In genomic region chr7:5429253-5429856, GRCh38 we compare ENCODE assay signal across 9 cellular contexts. TPM values are rescaled to one million over a fixed set of nuclear protein-coding genes. Genes with fewer than 3 reads are reported as not detected.
A peak's percentile ranks its signal among the peaks of the same experiment; 100 is the strongest.
DNase-seq lines count a peak whose midpoint lies in the region; ATAC-seq and TF ChIP-seq lines count a peak whose summit lies in the region.
"Had no signal": no experiment of that assay in that cellular context is flagged by ENCODE, and none has a peak within 500 bp of the region (broad histone marks: within the 10 kb centered on the region; RNA-seq: fewer than 3 reads in every experiment).

No MANE protein-coding gene starts in this region.

- H3K36me3 ChIP-seq in mesendoderm (ENCODE audit: control insufficient read depth, insufficient read depth, low read length) (no peaks in the 10 kb centered on the region), urinary bladder (ENCODE audit: insufficient read depth) (no peaks in the 10 kb centered on the region)
- H3K36me3 ChIP-seq in CD8-positive, alpha-beta T cell (ENCODE audit: insufficient read depth, low read length) = no peaks in the 10 kb centered on the region

- peak overlapping the region; percentile 76 for H3K4me2 ChIP-seq in mesendoderm (ENCODE audit: low read length)

- peak overlapping the region; percentile 41 for H3K27ac ChIP-seq in mesendoderm (ENCODE audit: low read depth, low read length)
- peak overlapping the region; percentile 76 for H3K27ac ChIP-seq in urinary bladder (ENCODE audit: low read depth)
- H3K27ac ChIP-seq in CD8-positive, alpha-beta T cell (ENCODE audit: low read depth, low read length) = no peak overlapping the region

- TF ChIP-seq CTCF in CD8-positive, alpha-beta T cell (IDR thresholded peaks at IDR 0.05) = no peak

- ATAC-seq in effector memory CD8-positive, alpha-beta T cell (replicated peaks) = peak; percentile 36
- ATAC-seq in CD8-positive, alpha-beta T cell = no peak

- peak overlapping the region; percentile 21 to 29 for H3K4me3 Mint-ChIP-seq in effector memory CD8-positive, alpha-beta T cell
- H3K4me3 Mint-ChIP-seq in CD8-positive, alpha-beta T cell = no peak overlapping the region
- H3K4me3 Mint-ChIP-seq: activated B cell treated with CpG ODN at 0.5 μM for 24 hours had no signal

- H3K4me1 ChIP-seq in mesendoderm (ENCODE audit: control insufficient read depth, low read depth, low read length) = peaks cover 5% of the 10 kb centered on the region
- peaks cover 3% of the 10 kb centered on the region for H3K4me1 ChIP-seq in urinary bladder (ENCODE audit: insufficient read depth)
- peaks cover 39% of the 10 kb centered on the region for H3K4me1 ChIP-seq in CD8-positive, alpha-beta T cell (ENCODE audit: insufficient read depth, low read length)

- no peaks in the 10 kb centered on the region for H3K9me3 ChIP-seq in CD8-positive, alpha-beta T cell (ENCODE audit: low read length)

- H3K27ac Mint-ChIP-seq in effector memory CD8-positive, alpha-beta T cell = no peak overlapping the region
- H3K27ac Mint-ChIP-seq in CD8-positive, alpha-beta T cell = no peak overlapping the region
- H3K27ac Mint-ChIP-seq: activated B cell treated with CpG ODN at 0.5 μM for 24 hours had no signal

- H3K9me3 Mint-ChIP-seq in effector memory CD8-positive, alpha-beta T cell = no peaks in the 10 kb centered on the region
- no peaks in the 10 kb centered on the region for H3K9me3 Mint-ChIP-seq in CD8-positive, alpha-beta T cell

- peak overlapping the region; percentile 55 for H3K18ac ChIP-seq in mesendoderm (ENCODE audit: low read length)

- peaks cover 41% of the 10 kb centered on the region for H3K36me3 Mint-ChIP-seq in effector memory CD8-positive, alpha-beta T cell (ENCODE audit: insufficient read depth)
- H3K36me3 Mint-ChIP-seq in CD8-positive, alpha-beta T cell = no peaks in the 10 kb centered on the region

- intact Hi-C loops in CD8-positive, alpha-beta T cell (cut with DNase I, micrococcal nuclease) = no loop called here

- peak overlapping the region; percentile 90 for H3K9ac ChIP-seq in mesendoderm (ENCODE audit: low read length)

- H3K4me1 Mint-ChIP-seq in effector memory CD8-positive, alpha-beta T cell (ENCODE audit: low read depth in 2 of 2) = peaks cover 26 to 27% of the 10 kb centered on the region in 2 donors
- H3K4me1 Mint-ChIP-seq in CD8-positive, alpha-beta T cell (ENCODE audit: low read depth) = peaks cover 25% of the 10 kb centered on the region

- H3K56ac ChIP-seq in mesendoderm (ENCODE audit: low read length) = peak overlapping the region; percentile 97

- peaks cover 2% of the 10 kb centered on the region for H3K79me1 ChIP-seq in mesendoderm (ENCODE audit: low read length)

- H4K8ac ChIP-seq in mesendoderm (ENCODE audit: low read depth, low read length) = no peak overlapping the region

- no peak overlapping the region for H2BK15ac ChIP-seq in mesendoderm (replicated peaks; ENCODE audit: low read depth)

- CTCF ChIA-PET in CD8-positive, alpha-beta T cell (lab: Charles Lee) = interaction anchor here (0.5 to 0.6 kb wide), 2 partner anchors 13 to 129 kb away, joined by 3 to 4 read pairs; no protein-coding TSS in a partner anchor

- H3K4ac ChIP-seq in mesendoderm (ENCODE audit: low read depth, low read length) = peak overlapping the region; percentile 50

- no peaks in the 10 kb centered on the region for H3K79me2 ChIP-seq in mesendoderm (ENCODE audit: control insufficient read depth, insufficient read depth, low read length)

- no peaks in the 10 kb centered on the region for H3K27me3 ChIP-seq in mesendoderm (ENCODE audit: insufficient read depth, low read length, poor library complexity)
- H3K27me3 ChIP-seq in CD8-positive, alpha-beta T cell (ENCODE audit: insufficient read depth, low read length) = peaks cover 28% of the 10 kb centered on the region

- WGBS in mesendoderm (ENCODE audit: extremely low coverage, insufficient coverage, low lambda C conversion rate) = no CpG with 5 or more reads among the region's 31 CpGs
- WGBS in urinary bladder = 7% methylated on average over 31 of the region's 31 CpGs

- POLR2A ChIA-PET in CD8-positive, alpha-beta T cell (lab: Charles Lee) = no interaction called here

- no peak overlapping the region for H2AK5ac ChIP-seq in mesendoderm (ENCODE audit: low read length)

- H3K4me3 ChIP-seq in mesendoderm (ENCODE audit: low read length) (peak overlapping the region; percentile 11), urinary bladder (ENCODE audit: low read depth, low read length) (peak overlapping the region; percentile 85)
- H3K4me3 ChIP-seq in CD8-positive, alpha-beta T cell (ENCODE audit: low read depth, low read length) = no peak overlapping the region

- no peak overlapping the region for H4K5ac ChIP-seq in mesendoderm (ENCODE audit: low read length)

- DNase-seq in DMS53 (lab: John Stamatoyannopoulos, UW) = peak; percentile 75
- DNase-seq in DMS53 treated with DMSO at 0.1 percent for 48 hours (lab: John Stamatoyannopoulos, UW; ENCODE audit: unreplicated experiment) = no peak
- DNase-seq in NCI-H2227 treated with DMSO at 0.1 percent for 48 hours (lab: John Stamatoyannopoulos, UW) = peak; percentile 34
- DNase-seq in effector memory CD8-positive, alpha-beta T cell = no peak
- DNase-seq in mesendoderm = peak; percentile 87
- no peak for DNase-seq in CD8-positive, alpha-beta T cell
- no peak for DNase-seq in dedifferentiated amniotic fluid mesenchymal stem cell (ENCODE audit: extremely low spot score)
- DNase-seq: activated B cell treated with CpG ODN at 0.5 μM for 24 hours had no signal

- H2BK5ac ChIP-seq in mesendoderm (ENCODE audit: low read length) = no peak overlapping the region

- H3K23ac ChIP-seq in mesendoderm (ENCODE audit: low read length) = peak overlapping the region; percentile 66

- H3K27me3 Mint-ChIP-seq in effector memory CD8-positive, alpha-beta T cell = peaks cover 71 to 89% of the 10 kb centered on the region in 2 donors
- peaks cover 62% of the 10 kb centered on the region for H3K27me3 Mint-ChIP-seq in CD8-positive, alpha-beta T cell (ENCODE audit: low read depth)

- H2BK120ac ChIP-seq in mesendoderm (ENCODE audit: low read depth, low read length) = no peak overlapping the region

RNA-seq across cellular contexts. Expression of gene TNRC18, which starts 5.7 kb away (rescaled TPM):
- 23.2 TPM for polyA plus RNA-seq in mesendoderm (2013, experiment 1 of 2)
- polyA plus RNA-seq in mesendoderm (2013, experiment 2 of 2) = 22.9 TPM
- 63.0 TPM for total RNA-seq in urinary bladder
- 76.8 TPM for polyA plus RNA-seq in urinary bladder
- 100 to 1,000 TPM in 1 of 2 experiments, 10 to 100 TPM in 1; 87.0 to 107 TPM for total RNA-seq in CD8-positive, alpha-beta T cell

Comparison
In these comparisons a context has a peak if more than half of its experiments do, and no peak if none do; other contexts are left out.
1. DNase-seq: peak in DMS53 (single experiment), NCI-H2227 treated with DMSO at 0.1 percent for 48 hours (single experiment) and mesendoderm (single experiment); none in DMS53 treated with DMSO at 0.1 percent for 48 hours (single experiment), effector memory CD8-positive, alpha-beta T cell (0 of 3), CD8-positive, alpha-beta T cell (0 of 7) and dedifferentiated amniotic fluid mesenchymal stem cell (single experiment).